21 cellular contexts compared by ENCODE assay signal in genomic region chr19:5148794-5149190, GRCh38.
DNase-seq lines count a peak whose midpoint lies in the region; ATAC-seq and TF ChIP-seq lines count a peak whose summit lies in the region.
"Had no signal": no experiment of that assay in that cellular context is flagged by ENCODE, and none has a peak within 500 bp of the region (broad histone marks: within the 10 kb centered on the region; RNA-seq: fewer than 3 reads in every experiment).

No MANE protein-coding gene starts in this region.

- H3K9me3 Mint-ChIP-seq in WTC11 = no peaks in the 10 kb centered on the region
- H3K9me3 Mint-ChIP-seq: CD8-positive, alpha-beta memory T cell had no signal

- peak overlapping the region; percentile 30 for H3K27ac ChIP-seq in layer of hippocampus (ENCODE audit: low read depth, low read length)
- H3K27ac ChIP-seq: adrenal gland, breast epithelium, heart right ventricle, Peyer's patch, sigmoid colon had no signal

- CTCF ChIA-PET in WTC11 (lab: Charles Lee) = interaction anchor here (0.9 kb wide), 1 partner anchor 10 kb away, joined by 3 read pairs; no protein-coding TSS in a partner anchor

- intact Hi-C loops in sciatic nerve (cut with DNase I) = no loop called here

- peak; percentile 22 for TF ChIP-seq POLR2A in GM18505 (IDR thresholded peaks at IDR 0.05; ENCODE audit: borderline replicate concordance, extremely low read depth, insufficient read depth, insufficient read length)

- no peak for DNase-seq in WTC11 (ENCODE audit: low spot score)
- DNase-seq in sciatic nerve (ENCODE audit: low spot score) = peak; percentile 59
- no peak for DNase-seq in AG08396 (ENCODE audit: low spot score)
- DNase-seq in NCI-H510A (lab: John Stamatoyannopoulos, UW) = no peak
- no peak for DNase-seq in C1 segment of cervical spinal cord (lab: John Stamatoyannopoulos, UW)
- DNase-seq: activated CD4-positive, alpha-beta T cell treated with anti-CD3 and anti-CD28 coated beads for 1 hour; GF-D8; KBM-7; MV-4-11; NCI-H187; NCI-H345; sigmoid colon; SK-N-SH; stimulated activated naive CD4-positive, alpha-beta T cell had no signal

- H3K27me3 Mint-ChIP-seq in WTC11 (ENCODE audit: low read depth) = no peaks in the 10 kb centered on the region
- H3K27me3 Mint-ChIP-seq: CD8-positive, alpha-beta memory T cell had no signal

- H3K4me1 Mint-ChIP-seq in WTC11 = peaks cover 5% of the 10 kb centered on the region; the same call in 1 of the 2 replicates

- no peaks in the 10 kb centered on the region for H3K27me3 ChIP-seq in layer of hippocampus (ENCODE audit: control insufficient read depth, insufficient read depth, low read length)
- H3K27me3 ChIP-seq: adrenal gland, breast epithelium, heart right ventricle, Peyer's patch, sigmoid colon had no signal

- peaks cover 7% of the 10 kb centered on the region for H3K36me3 Mint-ChIP-seq in WTC11

- POLR2A ChIA-PET in WTC11 (lab: Charles Lee) = no interaction called here

- ATAC-seq in GM18505 (IDR thresholded peaks at IDR 0.05; ENCODE audit: unreplicated experiment) = no peak
- ATAC-seq in WTC11 = no peak
- ATAC-seq in sciatic nerve = no peak

- H3K27ac Mint-ChIP-seq in WTC11 = peak overlapping the region; percentile 31; the same call in 1 of the 2 replicates
- H3K27ac Mint-ChIP-seq: CD8-positive, alpha-beta memory T cell had no signal

- H3K4me3 Mint-ChIP-seq in WTC11 = no peak overlapping the region
- H3K4me3 Mint-ChIP-seq: CD8-positive, alpha-beta memory T cell had no signal

- TF ChIP-seq CTCF in WTC11 (IDR thresholded peaks at IDR 0.05) = no peak

TF ChIP-seq in WTC11, 78 proteins besides CTCF, POLR2A, EP300 and RAD21:
- TF ChIP-seq NR1H2 (CRISPR knock-in tag; IDR thresholded peaks at IDR 0.05) = no peak
- TF ChIP-seq IRF2 (CRISPR knock-in tag; IDR thresholded peaks at IDR 0.05; ENCODE audit: borderline replicate concordance, low read depth) = no peak
- no peak for TF ChIP-seq MLX (CRISPR knock-in tag; IDR thresholded peaks at IDR 0.05)
- TF ChIP-seq ZNF396 (CRISPR knock-in tag; IDR thresholded peaks at IDR 0.05; ENCODE audit: borderline replicate concordance) = no peak
